In genomic region chr2:209771474-209772292, GRCh38 we compare ENCODE assay signal across 8 cellular contexts. TPM values are rescaled to one million over a fixed set of nuclear protein-coding genes. Genes with fewer than 3 reads are reported as not detected.
A peak's percentile ranks its signal among the peaks of the same experiment; 100 is the strongest.
DNase-seq lines count a peak whose midpoint lies in the region; ATAC-seq and TF ChIP-seq lines count a peak whose summit lies in the region.

Gene UNC80 (plus strand): TSS chr2:209771832. CDS start chr2:209772073, 241 bp downstream.

- DNase-seq in ACHN (peak; percentile 76), NCI-H146 treated with DMSO at 0.1 percent for 48 hours (lab: John Stamatoyannopoulos, UW; ENCODE audit: unreplicated experiment) (peak; percentile 27), foreskin melanocyte (peak; percentile 55), neural crest cell (ENCODE audit: low read depth, low spot score) (peak; percentile 89), SKM-1 (lab: John Stamatoyannopoulos, UW; ENCODE audit: unreplicated experiment) (no peak)

- peaks cover 40% of the 10 kb centered on the region for H3K27me3 Mint-ChIP-seq in activated T-helper 17 cell treated with anti-CD3 and anti-CD28 coated beads, Interleukin-2, amount 50 U/mL, for 72 hours
- peaks cover 9% of the 10 kb centered on the region for H3K27me3 Mint-ChIP-seq in neural crest cell (ENCODE audit: low read depth)

- TF ChIP-seq CTCF in neural crest cell (conservative IDR thresholded peaks at IDR 0.05): no peak

- peak within 1 kb of the TSS; percentile 53 for H3K4me3 Mint-ChIP-seq in activated T-helper 17 cell treated with anti-CD3 and anti-CD28 coated beads, Interleukin-2, amount 50 U/mL, for 72 hours
- H3K4me3 Mint-ChIP-seq in neural crest cell: peak within 1 kb of the TSS; percentile 86

- peaks cover 3% of the 10 kb centered on the region for H3K9me3 Mint-ChIP-seq in activated T-helper 17 cell treated with anti-CD3 and anti-CD28 coated beads, Interleukin-2, amount 50 U/mL, for 72 hours
- H3K9me3 Mint-ChIP-seq in neural crest cell: no peaks in the 10 kb centered on the region

- no peaks in the 10 kb centered on the region for H3K36me3 Mint-ChIP-seq in activated T-helper 17 cell treated with anti-CD3 and anti-CD28 coated beads, Interleukin-2, amount 50 U/mL, for 72 hours (ENCODE audit: low read depth)
- no peaks in the 10 kb centered on the region for H3K36me3 Mint-ChIP-seq in neural crest cell (ENCODE audit: low read depth)

- ATAC-seq in GM18868 (IDR thresholded peaks at IDR 0.05; ENCODE audit: unreplicated experiment): peak; percentile 76
- no peak for ATAC-seq in activated T-helper 17 cell treated with anti-CD3 and anti-CD28 coated beads, Interleukin-2, amount 50 U/mL, for 72 hours (replicated peaks)
- ATAC-seq in HG03469 (IDR thresholded peaks at IDR 0.05; ENCODE audit: unreplicated experiment): no peak

- no peak within 1 kb of the TSS for H3K27ac Mint-ChIP-seq in activated T-helper 17 cell treated with anti-CD3 and anti-CD28 coated beads, Interleukin-2, amount 50 U/mL, for 72 hours
- peak within 1 kb of the TSS; percentile 13 for H3K27ac Mint-ChIP-seq in neural crest cell (ENCODE audit: unreplicated experiment)

- in situ Hi-C loops in ACHN (cut with HindIII; ENCODE audit: low pct_ligation_motif_present, low pct_unique_long_range_greater_than_20kb, low sequenced_read_pairs): no loop called here

- no peaks in the 10 kb centered on the region for H3K4me1 Mint-ChIP-seq in activated T-helper 17 cell treated with anti-CD3 and anti-CD28 coated beads, Interleukin-2, amount 50 U/mL, for 72 hours
- H3K4me1 Mint-ChIP-seq in neural crest cell: peaks cover 21% of the 10 kb centered on the region

RNA-seq across cellular contexts. Expression of gene UNC80, which starts in this region (rescaled TPM):
- not detected for total RNA-seq in activated T-helper 17 cell treated with anti-CD3 and anti-CD28 coated beads, Interleukin-2, amount 50 U/mL, for 72 hours
- 2.5 and 2.8 TPM in 2 replicates for total RNA-seq in neural crest cell
